ENCODE assay signal across 1 cellular context in the genomic region with DNA sequence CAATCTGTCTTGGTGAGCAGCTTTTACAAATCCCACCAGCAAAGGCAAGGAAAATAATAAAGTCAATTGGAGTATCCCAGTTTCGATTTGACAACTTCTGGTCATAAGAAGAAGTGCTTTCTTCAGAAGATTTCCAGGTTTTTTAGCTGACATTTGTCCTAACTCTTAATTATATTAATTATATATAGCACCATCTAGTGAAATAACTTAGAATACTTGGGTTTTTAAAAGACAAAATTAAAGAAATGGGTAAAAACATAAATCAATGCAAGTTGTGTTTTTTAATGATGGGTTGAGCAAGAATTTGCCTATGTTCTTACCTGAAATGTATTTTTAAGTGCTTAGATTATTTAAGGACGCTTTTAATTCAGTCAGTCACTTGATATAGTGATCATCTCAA.
TF ChIP-seq lines count a peak whose summit lies in the region.

No MANE protein-coding gene starts in this region.

TF ChIP-seq in SK-N-SH treated with all-trans-retinoic acid at 6 μM for 48 hours, 23 proteins besides CTCF, POLR2A, EP300 and RAD21 (continued from another document):
- TF ChIP-seq, protein P1, sequence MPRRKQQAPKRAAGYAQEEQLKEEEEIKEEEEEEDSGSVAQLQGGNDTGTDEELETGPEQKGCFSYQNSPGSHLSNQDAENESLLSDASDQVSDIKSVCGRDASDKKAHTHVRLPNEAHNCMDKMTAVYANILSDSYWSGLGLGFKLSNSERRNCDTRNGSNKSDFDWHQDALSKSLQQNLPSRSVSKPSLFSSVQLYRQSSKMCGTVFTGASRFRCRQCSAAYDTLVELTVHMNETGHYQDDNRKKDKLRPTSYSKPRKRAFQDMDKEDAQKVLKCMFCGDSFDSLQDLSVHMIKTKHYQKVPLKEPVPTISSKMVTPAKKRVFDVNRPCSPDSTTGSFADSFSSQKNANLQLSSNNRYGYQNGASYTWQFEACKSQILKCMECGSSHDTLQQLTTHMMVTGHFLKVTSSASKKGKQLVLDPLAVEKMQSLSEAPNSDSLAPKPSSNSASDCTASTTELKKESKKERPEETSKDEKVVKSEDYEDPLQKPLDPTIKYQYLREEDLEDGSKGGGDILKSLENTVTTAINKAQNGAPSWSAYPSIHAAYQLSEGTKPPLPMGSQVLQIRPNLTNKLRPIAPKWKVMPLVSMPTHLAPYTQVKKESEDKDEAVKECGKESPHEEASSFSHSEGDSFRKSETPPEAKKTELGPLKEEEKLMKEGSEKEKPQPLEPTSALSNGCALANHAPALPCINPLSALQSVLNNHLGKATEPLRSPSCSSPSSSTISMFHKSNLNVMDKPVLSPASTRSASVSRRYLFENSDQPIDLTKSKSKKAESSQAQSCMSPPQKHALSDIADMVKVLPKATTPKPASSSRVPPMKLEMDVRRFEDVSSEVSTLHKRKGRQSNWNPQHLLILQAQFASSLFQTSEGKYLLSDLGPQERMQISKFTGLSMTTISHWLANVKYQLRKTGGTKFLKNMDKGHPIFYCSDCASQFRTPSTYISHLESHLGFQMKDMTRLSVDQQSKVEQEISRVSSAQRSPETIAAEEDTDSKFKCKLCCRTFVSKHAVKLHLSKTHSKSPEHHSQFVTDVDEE (CRISPR knock-in tag; IDR thresholded peaks at IDR 0.05) = no peak
- TF ChIP-seq ZC3H10 (CRISPR knock-in tag; IDR thresholded peaks at IDR 0.05) (no peak), ESRRG (CRISPR knock-in tag; IDR thresholded peaks at IDR 0.05) (no peak)
